ENCODE assay signal across 8 cellular contexts in the genomic region with DNA sequence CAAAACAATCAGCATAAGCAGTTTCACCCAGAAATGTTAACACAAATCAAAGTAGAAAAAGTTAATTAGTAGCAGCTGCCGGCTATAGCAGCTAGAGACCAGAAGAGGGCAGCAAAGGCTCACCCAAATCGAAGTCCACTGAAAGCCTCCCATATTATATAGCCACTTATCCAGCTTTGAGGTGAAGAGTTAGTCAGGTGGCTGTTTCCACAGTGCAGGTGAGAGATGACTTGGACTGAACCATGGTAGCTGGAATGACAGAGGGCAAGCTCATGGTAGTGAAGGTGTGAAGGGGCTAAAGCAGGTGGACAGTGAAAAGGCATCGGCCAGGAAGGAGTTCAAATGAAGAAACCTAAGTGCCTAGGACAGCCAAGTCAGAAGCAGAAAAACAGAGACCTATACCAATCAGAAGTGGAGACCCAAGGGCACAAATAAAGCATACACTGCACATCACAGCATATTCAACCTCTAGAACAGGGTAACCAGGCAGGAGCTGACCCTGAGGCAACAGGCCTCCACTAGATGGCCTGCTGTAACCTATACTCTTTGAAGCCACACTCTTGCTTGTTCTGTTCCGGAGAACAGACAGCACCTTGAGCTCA. TPM values are rescaled to one million over a fixed set of nuclear protein-coding genes. Genes with fewer than 3 reads are reported as not detected.
DNase-seq lines count a peak whose midpoint lies in the region; ATAC-seq and TF ChIP-seq lines count a peak whose summit lies in the region.

No MANE protein-coding gene starts in this region.

- no peak overlapping the region for H3K9ac ChIP-seq in neural cell (ENCODE audit: low read length)

- peak; percentile 84 to 89 for ATAC-seq in activated T-cell treated with anti-CD3 and anti-CD28 coated beads, Interleukin-2, amount 50 U/mL, for 72 hours (replicated peaks in 1 of 2)
- no peak for ATAC-seq in thoracic aorta (ENCODE audit: insufficient number of reproducible peaks, low FRiP score, low read depth)
- ATAC-seq in HG02588 (IDR thresholded peaks at IDR 0.05; ENCODE audit: unreplicated experiment) = no peak

- H4K20me1 ChIP-seq in neural cell (ENCODE audit: insufficient read depth) = peaks cover 3% of the 10 kb centered on the region

- H3K27ac Mint-ChIP-seq in activated T-cell treated with anti-CD3 and anti-CD28 coated beads, Interleukin-2, amount 50 U/mL, for 72 hours = peak overlapping the region; percentile 27

- H3K36me3 Mint-ChIP-seq in activated T-cell treated with anti-CD3 and anti-CD28 coated beads, Interleukin-2, amount 50 U/mL, for 72 hours (ENCODE audit: insufficient read depth in 2 of 2) = peaks cover 0 to 2% of the 10 kb centered on the region in 2 donors

- no peak overlapping the region for H3K27ac ChIP-seq in Peyer's patch
- no peak overlapping the region for H3K27ac ChIP-seq in neural cell (ENCODE audit: low read length)
- H3K27ac ChIP-seq in thoracic aorta = peak overlapping the region in 1 of 2 donors; percentile 15

- no peak overlapping the region for H3K4me3 ChIP-seq in Jurkat, Clone E6-1 (ENCODE audit: low read length)
- H3K4me3 ChIP-seq in Peyer's patch = no peak overlapping the region
- H3K4me3 ChIP-seq in fibroblast of mammary gland (ENCODE audit: control insufficient read depth, low read depth, low read length) = no peak overlapping the region
- no peak overlapping the region for H3K4me3 ChIP-seq in neural cell (ENCODE audit: low read length)
- no peak overlapping the region for H3K4me3 ChIP-seq in thoracic aorta

- peak; percentile 88 to 98 (median 96) for TF ChIP-seq CTCF in Peyer's patch (IDR thresholded peaks at IDR 0.05)
- peak; percentile 95 for TF ChIP-seq CTCF in fibroblast of mammary gland (conservative IDR thresholded peaks at IDR 0.05; ENCODE audit: control insufficient read depth, insufficient read depth, low read depth, low read length)
- TF ChIP-seq CTCF in neural cell (IDR thresholded peaks at IDR 0.05; ENCODE audit: poor library complexity, severe bottlenecking) = peak; percentile 96
- TF ChIP-seq CTCF in thoracic aorta (IDR thresholded peaks at IDR 0.05) = peak; percentile 88

- DNase-seq in G401 (ENCODE audit: low spot score) = peak; percentile 81
- DNase-seq in Jurkat, Clone E6-1 (ENCODE audit: low read depth, low spot score) = peak; percentile 69
- DNase-seq in Peyer's patch = peak; percentile 50 to 87 (median 54)
- peak; percentile 55 to 56 for DNase-seq in activated T-cell treated with anti-CD3 and anti-CD28 coated beads, Interleukin-2, amount 50 U/mL, for 72 hours
- DNase-seq in fibroblast of mammary gland (ENCODE audit: low read depth) = peak; percentile 74
- no peak for DNase-seq in thoracic aorta (ENCODE audit: low spot score)

- no peak for TF ChIP-seq EP300 in neural cell (conservative IDR thresholded peaks at IDR 0.05; ENCODE audit: poor library complexity, severe bottlenecking)

- no peaks in the 10 kb centered on the region for H3F3A ChIP-seq in neural cell (ENCODE audit: insufficient read depth, low read length, poor library complexity, severe bottlenecking)

- no peaks in the 10 kb centered on the region for H3K27me3 Mint-ChIP-seq in activated T-cell treated with anti-CD3 and anti-CD28 coated beads, Interleukin-2, amount 50 U/mL, for 72 hours (ENCODE audit: low read depth)

- peaks cover 18% of the 10 kb centered on the region for H3K79me2 ChIP-seq in neural cell (replicated peaks; ENCODE audit: insufficient read depth, low read length)

- H3K4me2 ChIP-seq in neural cell (ENCODE audit: low read length) = no peak overlapping the region

- no peaks in the 10 kb centered on the region for H3K9me3 ChIP-seq in Peyer's patch
- H3K9me3 ChIP-seq in neural cell (ENCODE audit: low read length) = no peaks in the 10 kb centered on the region
- H3K9me3 ChIP-seq in thoracic aorta = no peaks in the 10 kb centered on the region

- H3K9me3 Mint-ChIP-seq in activated T-cell treated with anti-CD3 and anti-CD28 coated beads, Interleukin-2, amount 50 U/mL, for 72 hours = no peaks in the 10 kb centered on the region

- TF ChIP-seq RAD21 in neural cell (conservative IDR thresholded peaks at IDR 0.05) = peak; percentile 95

- H3K9me2 ChIP-seq in neural cell (ENCODE audit: insufficient read depth, low read length) = no peaks in the 10 kb centered on the region

- in situ Hi-C loops in G401 (cut with HindIII; ENCODE audit: low sequenced_read_pairs) = no loop called here

- H3K36me3 ChIP-seq in Peyer's patch = no peaks in the 10 kb centered on the region
- no peaks in the 10 kb centered on the region for H3K36me3 ChIP-seq in neural cell (ENCODE audit: insufficient read depth, low read length)
- no peaks in the 10 kb centered on the region for H3K36me3 ChIP-seq in thoracic aorta

- peaks cover 13% of the 10 kb centered on the region for H3K4me1 Mint-ChIP-seq in activated T-cell treated with anti-CD3 and anti-CD28 coated beads, Interleukin-2, amount 50 U/mL, for 72 hours (ENCODE audit: low read depth)

- H2AFZ ChIP-seq in neural cell (ENCODE audit: low read depth, low read length) = no peak overlapping the region

- H3K4me1 ChIP-seq in Peyer's patch = no peaks in the 10 kb centered on the region
- no peaks in the 10 kb centered on the region for H3K4me1 ChIP-seq in thoracic aorta (ENCODE audit: control insufficient read depth in 1 of 2, low read depth in 2 of 2)

- no peaks in the 10 kb centered on the region for H3K27me3 ChIP-seq in Peyer's patch
- H3K27me3 ChIP-seq in neural cell (ENCODE audit: insufficient read depth, low read depth, low read length) = no peaks in the 10 kb centered on the region
- H3K27me3 ChIP-seq in thoracic aorta (replicated peaks; ENCODE audit: insufficient read depth) = no peaks in the 10 kb centered on the region

- no peak overlapping the region for H3K4me3 Mint-ChIP-seq in activated T-cell treated with anti-CD3 and anti-CD28 coated beads, Interleukin-2, amount 50 U/mL, for 72 hours

- TF ChIP-seq POLR2A in Peyer's patch (IDR thresholded peaks at IDR 0.05) = no peak

TF ChIP-seq in neural cell, 6 proteins besides CTCF, POLR2A, EP300 and RAD21:
- TF ChIP-seq SMC3 (conservative IDR thresholded peaks at IDR 0.05; ENCODE audit: poor library complexity) (peak; percentile 93), EZH2 (IDR thresholded peaks at IDR 0.05; ENCODE audit: borderline replicate concordance, insufficient read depth, low read length, poor library complexity, severe bottlenecking) (no peak)

RNA-seq across cellular contexts. Expression of a gene that starts 7.2 kb away (rescaled TPM):
- 5.4 and 11.2 TPM in 2 replicates for total RNA-seq in G401 (2014; rRNA removed; shearing (Covaris generic))
- 9.7 TPM for polyA plus RNA-seq in Jurkat, Clone E6-1 (2012; ENCODE audit: insufficient read depth, insufficient read length)
- 10 to 100 TPM; 16.5 to 23.9 (median 20.6) TPM for total RNA-seq in Peyer's patch
- total RNA-seq in activated T-cell treated with anti-CD3 and anti-CD28 coated beads, Interleukin-2, amount 50 U/mL, for 72 hours = 10 to 100 TPM; 33.5 to 35.2 TPM
- 53.7 and 61.9 TPM in 2 replicates for polyA plus RNA-seq in neural cell
- 84.0 and 115 TPM in 2 replicates for polyA minus RNA-seq in neural cell
- total RNA-seq in thoracic aorta = 10 to 100 TPM; 32.1 to 37.0 TPM

Comparison
In these comparisons a context has a peak if more than half of its experiments do, and no peak if none do; other contexts are left out.
1. ATAC-seq: peak in activated T-cell treated with anti-CD3 and anti-CD28 coated beads, Interleukin-2, amount 50 U/mL, for 72 hours (2 of 2); none in thoracic aorta (single experiment) and HG02588 (single experiment).
2. Peak in every context shown above with its lines, with median percentiles within 50 percentile points of each other: CTCF ChIP-seq.